In genomic region chrX:31889028-31889427, GRCh38 we compare ENCODE assay signal across 25 cellular contexts.
"Had no signal": no experiment of that assay in that cellular context is flagged by ENCODE, and none has a peak within 500 bp of the region (broad histone marks: within the 10 kb centered on the region; RNA-seq: fewer than 3 reads in every experiment).

No MANE protein-coding gene starts in this region.

- H3K27me3 ChIP-seq: left lung, ovary, sigmoid colon, tibial nerve, vagina had no signal

- H3K9me3 Mint-ChIP-seq: natural killer cell treated with Interleukin-12 subunit alpha and Interleukin-12 subunit beta and Interleukin-15 and Interleukin-18, amount 100 ng/mL, for 72 hours; stimulated activated memory B cell treated with anti-CD40 and anti-IgM and Interleukin-4, amounts not matched to agents 10 μg/mL and 1 μg/mL and 100 μg/mL, for 72 hours; stimulated activated naive CD8-positive, alpha-beta T cell treated with anti-CD3 and anti-CD28 coated beads, Interleukin-15, amount 100 ng/mL, for 72 hours had no signal

- DNase-seq: immature natural killer cell; islet precursor cell; kidney glomerular epithelial cell; left cardiac atrium; left lung; mucosa of descending colon; naive thymus-derived CD4-positive, alpha-beta T cell; ovary; retina; right cardiac atrium; sigmoid colon; stimulated activated CD4-positive, alpha-beta T cell treated with anti-CD3 and anti-CD28 coated beads, Interleukin-1b, Interleukin-23, amount 100 ng/mL, for 48 hours; stimulated activated CD4-positive, alpha-beta T cell treated with anti-CD3 and anti-CD28 coated beads, Interleukin-2, amount 100 ng/mL, for 48 hours; stimulated activated CD4-positive, alpha-beta T cell treated with anti-CD3 and anti-CD28 coated beads, Interleukin-4, amount 100 ng/mL, for 4 hours; stimulated activated CD8-positive, alpha-beta memory T cell treated with anti-CD3 and anti-CD28 coated beads, Interleukin-4, amount 100 ng/mL, for 48 hours; stimulated activated naive CD4-positive, alpha-beta T cell treated with Interleukin-2 at 50 U/mL for 16 hours; stimulated activated naive CD8-positive, alpha-beta T cell treated with anti-CD3 and anti-CD28 coated beads, Interleukin-15, amount 100 ng/mL, for 72 hours had no signal

- H3K27ac Mint-ChIP-seq: immature natural killer cell; naive thymus-derived CD4-positive, alpha-beta T cell; natural killer cell treated with Interleukin-12 subunit alpha and Interleukin-12 subunit beta and Interleukin-15 and Interleukin-18, amount 100 ng/mL, for 72 hours; stimulated activated memory B cell treated with anti-CD40 and anti-IgM and Interleukin-4, amounts not matched to agents 10 μg/mL and 1 μg/mL and 100 μg/mL, for 72 hours; stimulated activated naive CD8-positive, alpha-beta T cell treated with anti-CD3 and anti-CD28 coated beads, Interleukin-15, amount 100 ng/mL, for 72 hours; type B pancreatic cell had no signal

- H3K4me2 ChIP-seq: smooth muscle cell had no signal

- H3K9me3 ChIP-seq: left lung, mucosa of descending colon, ovary, sigmoid colon, tibial nerve, vagina had no signal

- H3K4me1 ChIP-seq: left lung, sigmoid colon, tibial nerve, vagina had no signal

- H3K36me3 Mint-ChIP-seq: immature natural killer cell; naive thymus-derived CD4-positive, alpha-beta T cell; natural killer cell treated with Interleukin-12 subunit alpha and Interleukin-12 subunit beta and Interleukin-15 and Interleukin-18, amount 100 ng/mL, for 72 hours; stimulated activated memory B cell treated with anti-CD40 and anti-IgM and Interleukin-4, amounts not matched to agents 10 μg/mL and 1 μg/mL and 100 μg/mL, for 72 hours; type B pancreatic cell had no signal

- ATAC-seq: left cardiac atrium; left lung; mucosa of descending colon; naive thymus-derived CD4-positive, alpha-beta T cell; natural killer cell treated with Interleukin-12 subunit alpha and Interleukin-12 subunit beta and Interleukin-15 and Interleukin-18, amount 100 ng/mL, for 72 hours; right cardiac atrium; stimulated activated memory B cell treated with anti-CD40 and anti-IgM and Interleukin-4, amounts not matched to agents 10 μg/mL and 1 μg/mL and 100 μg/mL, for 72 hours; stimulated activated naive CD8-positive, alpha-beta T cell treated with anti-CD3 and anti-CD28 coated beads, Interleukin-15, amount 100 ng/mL, for 72 hours had no signal

- H3K4me3 Mint-ChIP-seq: immature natural killer cell; naive thymus-derived CD4-positive, alpha-beta T cell; natural killer cell treated with Interleukin-12 subunit alpha and Interleukin-12 subunit beta and Interleukin-15 and Interleukin-18, amount 100 ng/mL, for 72 hours; stimulated activated memory B cell treated with anti-CD40 and anti-IgM and Interleukin-4, amounts not matched to agents 10 μg/mL and 1 μg/mL and 100 μg/mL, for 72 hours; stimulated activated naive CD8-positive, alpha-beta T cell treated with anti-CD3 and anti-CD28 coated beads, Interleukin-15, amount 100 ng/mL, for 72 hours; type B pancreatic cell had no signal

- H3K27me3 Mint-ChIP-seq: naive thymus-derived CD4-positive, alpha-beta T cell; natural killer cell treated with Interleukin-12 subunit alpha and Interleukin-12 subunit beta and Interleukin-15 and Interleukin-18, amount 100 ng/mL, for 72 hours; progenitor cell of endocrine pancreas; stimulated activated memory B cell treated with anti-CD40 and anti-IgM and Interleukin-4, amounts not matched to agents 10 μg/mL and 1 μg/mL and 100 μg/mL, for 72 hours; stimulated activated naive CD8-positive, alpha-beta T cell treated with anti-CD3 and anti-CD28 coated beads, Interleukin-15, amount 100 ng/mL, for 72 hours; type B pancreatic cell had no signal

- H3K4me3 ChIP-seq: left lung, lung, mucosa of descending colon, ovary, sigmoid colon, smooth muscle cell, tibial nerve, vagina had no signal

- H3K4me1 Mint-ChIP-seq: immature natural killer cell; naive thymus-derived CD4-positive, alpha-beta T cell; stimulated activated memory B cell treated with anti-CD40 and anti-IgM and Interleukin-4, amounts not matched to agents 10 μg/mL and 1 μg/mL and 100 μg/mL, for 72 hours; stimulated activated naive CD8-positive, alpha-beta T cell treated with anti-CD3 and anti-CD28 coated beads, Interleukin-15, amount 100 ng/mL, for 72 hours had no signal

- H3K27ac ChIP-seq: left lung, ovary, sigmoid colon, tibial nerve, vagina had no signal

- H3K36me3 ChIP-seq: left lung, ovary, sigmoid colon, tibial nerve, vagina had no signal
